8 cellular contexts compared by ENCODE assay signal in the genomic region with DNA sequence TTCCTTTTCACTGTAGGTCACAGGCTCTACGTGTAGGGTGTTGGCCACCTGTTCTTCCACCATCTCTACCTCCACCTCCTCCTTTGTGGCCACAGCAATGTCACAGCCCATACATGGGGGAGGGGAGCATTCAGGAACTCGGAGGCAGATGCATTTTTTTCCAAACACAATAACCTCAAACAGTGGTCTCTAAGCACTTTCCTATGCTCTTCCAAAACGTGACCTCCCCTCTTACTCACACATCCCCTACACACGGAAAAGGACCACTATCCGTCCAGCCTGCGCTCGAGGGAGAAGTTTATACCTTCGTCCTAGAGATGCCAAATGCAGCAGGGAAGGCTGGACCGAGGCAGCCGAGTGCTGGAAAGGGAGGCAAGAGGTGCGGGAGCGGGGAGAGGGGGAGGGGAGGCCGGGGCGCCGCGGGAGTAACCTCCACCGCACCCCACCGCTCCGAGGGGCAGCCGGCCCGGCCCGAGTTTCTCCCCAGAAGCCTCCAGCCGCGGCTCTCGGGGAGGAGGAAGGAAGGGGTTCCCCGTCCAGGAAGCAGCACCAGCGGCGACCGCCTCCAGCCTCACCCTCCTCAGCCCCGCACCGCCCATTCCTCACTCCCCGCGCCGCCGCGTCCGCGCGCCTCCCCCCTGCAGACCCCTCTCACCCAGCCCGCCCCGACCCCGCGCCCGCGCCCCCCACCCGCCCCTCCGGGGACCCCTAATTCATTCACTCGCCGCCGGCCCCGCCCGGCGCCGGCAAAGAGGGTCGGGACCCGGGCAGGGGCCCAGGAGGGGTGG. TPM values are rescaled to one million over a fixed set of nuclear protein-coding genes. Genes with fewer than 3 reads are reported as not detected.
DNase-seq lines count a peak whose midpoint lies in the region; ATAC-seq and TF ChIP-seq lines count a peak whose summit lies in the region.

No MANE protein-coding gene starts in this region.

- H3K27ac Mint-ChIP-seq in MCF 10A (ENCODE audit: low read depth, unreplicated experiment) = peak overlapping the region; percentile 79

- DNase-seq in Caki2 (ENCODE audit: low read depth) (peak; percentile 40), UCSD-AML1 (lab: John Stamatoyannopoulos, UW; ENCODE audit: unreplicated experiment) (peak; percentile 51), MCF 10A (ENCODE audit: unreplicated experiment) (peak; percentile 26), iris pigment epithelial cell (ENCODE audit: low read depth) (peak; percentile 20), smooth muscle cell (lab: John Stamatoyannopoulos, UW; ENCODE audit: unreplicated experiment) (peak; percentile 29)

- H4K20me1 ChIP-seq in KMS-11 (ENCODE audit: insufficient read depth) = 0 out of 2 replicates have a peak, but pooled peaks cover 6% of the 10 kb centered on the region
- peaks cover 43% of the 10 kb centered on the region for H4K20me1 ChIP-seq in smooth muscle cell (ENCODE audit: low read depth)

- BruUV-seq in MCF 10A (replicated peaks; lab: Mats Ljungman, UMichigan) = TSS peak; percentile 18

- peak; percentile 49 for ATAC-seq in GM21528 (IDR thresholded peaks at IDR 0.05; ENCODE audit: low FRiP score, unreplicated experiment)
- ATAC-seq in GM18861 (IDR thresholded peaks at IDR 0.05; ENCODE audit: unreplicated experiment) = no peak

- CTCF ChIA-PET in MCF 10A (lab: Yijun Ruan, JAX) = interaction anchor here (1.0 to 2.0 kb wide), 5 partner anchors 9 to 138 kb away, joined by 3 to 12 read pairs (median 4); no protein-coding TSS in a partner anchor

- H3K4me2 ChIP-seq in KMS-11 = peak overlapping the region; percentile 93
- peak overlapping the region; percentile 93 for H3K4me2 ChIP-seq in smooth muscle cell

- TF ChIP-seq CTCF in KMS-11 (conservative IDR thresholded peaks at IDR 0.05; ENCODE audit: low read depth, low read length) (no peak), MCF 10A (IDR thresholded peaks at IDR 0.05; ENCODE audit: unreplicated experiment) (no peak), smooth muscle cell (IDR thresholded peaks at IDR 0.05; ENCODE audit: borderline replicate concordance, insufficient read depth, poor library complexity, severe bottlenecking) (no peak)

- H3K4me1 Mint-ChIP-seq in MCF 10A (ENCODE audit: insufficient read depth, unreplicated experiment) = peaks cover 6% of the 10 kb centered on the region

- WGBS in smooth muscle cell (ENCODE audit: low lambda C conversion rate) = 2% methylated on average over 10 of the region's 56 CpGs

- H3K4me1 ChIP-seq in KMS-11 (ENCODE audit: low read depth, poor library complexity, severe bottlenecking) (peaks cover 33% of the 10 kb centered on the region), smooth muscle cell (ENCODE audit: low read depth) (peaks cover 6% of the 10 kb centered on the region)

- peaks cover 24% of the 10 kb centered on the region for H3F3A ChIP-seq in smooth muscle cell (ENCODE audit: low read depth)

- H2AFZ ChIP-seq in KMS-11 (ENCODE audit: low read depth) = peak overlapping the region; percentile 36; the same call in 1 of the 2 replicates
- peak overlapping the region; percentile 67 for H2AFZ ChIP-seq in smooth muscle cell (ENCODE audit: low read depth)

- H3K4me3 ChIP-seq in KMS-11 (IDR thresholded peaks at IDR 0.05; ENCODE audit: insufficient read depth, low read depth, low read length) (peak overlapping the region; percentile 7), smooth muscle cell (peak overlapping the region; percentile 89)

- H3K27me3 ChIP-seq in KMS-11 (ENCODE audit: insufficient read depth, low read depth) = no peaks in the 10 kb centered on the region
- no peaks in the 10 kb centered on the region for H3K27me3 ChIP-seq in smooth muscle cell (ENCODE audit: low read depth)

- H3K9ac ChIP-seq in KMS-11 = peak overlapping the region; percentile 79
- peak overlapping the region; percentile 87 for H3K9ac ChIP-seq in smooth muscle cell (ENCODE audit: low read depth)

- peaks cover 47% of the 10 kb centered on the region for H3K79me2 ChIP-seq in KMS-11 (ENCODE audit: insufficient read depth, low read depth)
- H3K79me2 ChIP-seq in smooth muscle cell (ENCODE audit: low read depth) = peaks cover 52% of the 10 kb centered on the region

- peak overlapping the region; percentile 82 for H3K4me3 Mint-ChIP-seq in MCF 10A (ENCODE audit: unreplicated experiment)

- no peaks in the 10 kb centered on the region for H3K27me3 Mint-ChIP-seq in MCF 10A (ENCODE audit: insufficient read depth, unreplicated experiment)

- in situ Hi-C loops in Caki2 (cut with HindIII; ENCODE audit: low pct_unique_long_range_greater_than_20kb, low sequenced_read_pairs) = no loop called here

- H3K36me3 ChIP-seq in KMS-11 (ENCODE audit: insufficient read depth) (no peaks in the 10 kb centered on the region; the same call in 1 of the 2 replicates), smooth muscle cell (ENCODE audit: low read depth) (no peaks in the 10 kb centered on the region)

- POLR2A ChIA-PET in MCF 10A (lab: Yijun Ruan, JAX) = interaction anchor here (0.7 to 2.0 kb wide), 18 partner anchors 8 to 194 kb away, joined by 3 to 18 read pairs (median 5); a partner anchor contains a TSS

- H3K9me3 Mint-ChIP-seq in MCF 10A (ENCODE audit: unreplicated experiment) = no peaks in the 10 kb centered on the region

- H3K9me3 ChIP-seq in smooth muscle cell (replicated peaks; ENCODE audit: low read depth) = no peaks in the 10 kb centered on the region

- no peaks in the 10 kb centered on the region for H3K36me3 Mint-ChIP-seq in MCF 10A (ENCODE audit: insufficient read depth, unreplicated experiment)

- intact Hi-C loops in MCF 10A (cut with micrococcal nuclease) = loop anchor here (5.0 kb wide), 1 partner anchor 72 kb away; no protein-coding TSS in a partner anchor

- H3K27ac ChIP-seq in KMS-11 (peak overlapping the region; percentile 78), smooth muscle cell (ENCODE audit: low read depth) (peak overlapping the region; percentile 71)

RNA-seq across cellular contexts. Expression of a gene that starts 0.6 kb away (rescaled TPM):
- total RNA-seq in Caki2 (2014; rRNA removed; shearing (Covaris generic); ENCODE audit: low replicate concordance) = 3.3 and 6.9 TPM in 2 replicates
- total RNA-seq in MCF 10A (2022) (17.6 and 21.7 TPM in 2 replicates), smooth muscle cell (16.2 and 17.1 TPM in 2 replicates)
- polyA plus RNA-seq in smooth muscle cell = 15.5 and 37.0 TPM in 2 replicates

RNA-seq across cellular contexts. Expression of a gene that starts 55.1 kb away (rescaled TPM):
- 12.8 and 16.9 TPM in 2 replicates for total RNA-seq in Caki2 (2014; rRNA removed; shearing (Covaris generic); ENCODE audit: low replicate concordance)
- 21.1 and 27.9 TPM in 2 replicates for total RNA-seq in MCF 10A (2022)
- total RNA-seq in smooth muscle cell = 18.6 and 20.4 TPM in 2 replicates
- 11.2 and 14.9 TPM in 2 replicates for polyA plus RNA-seq in smooth muscle cell

RNA-seq across cellular contexts. Expression of a gene that starts 55.2 kb away (rescaled TPM):
- 0.61 TPM in 1 of 2 replicates, not detected in the other for total RNA-seq in Caki2 (2014; rRNA removed; shearing (Covaris generic); ENCODE audit: low replicate concordance)
- total RNA-seq in MCF 10A (2022) = 0.14 TPM in 1 of 2 replicates, not detected in the other
- not detected in 2 replicates for total RNA-seq in smooth muscle cell
- polyA plus RNA-seq in smooth muscle cell = not detected in 2 replicates
